In genomic region chrX:35728481-35728880, GRCh38 we compare ENCODE assay signal across 20 cellular contexts.
"Had no signal": no experiment of that assay in that cellular context is flagged by ENCODE, and none has a peak within 500 bp of the region (broad histone marks: within the 10 kb centered on the region; RNA-seq: fewer than 3 reads in every experiment).

No MANE protein-coding gene starts in this region.

- H3K4me1 ChIP-seq: adrenal gland, ascending aorta, breast epithelium, left lung, prostate gland, upper lobe of right lung had no signal

- H3K27ac ChIP-seq: adrenal gland, ascending aorta, breast epithelium, left lung, prostate gland, thoracic aorta, upper lobe of right lung had no signal

- H3K4me3 Mint-ChIP-seq: activated naive CD8-positive, alpha-beta T cell; activated T-cell treated with anti-CD3 and anti-CD28 coated beads, Interleukin-2, amount 50 U/mL, for 24 hours; activated T-helper 17 cell treated with anti-CD3 and anti-CD28 coated beads, Interleukin-2, amount 50 U/mL, for 72 hours; central memory CD8-positive, alpha-beta T cell; natural killer cell treated with Interleukin-12 subunit alpha and Interleukin-12 subunit beta and Interleukin-15 and Interleukin-18, amount 100 ng/mL, for 72 hours; T-cell; T-helper 2 cell treated with Interferon-gamma antibody and Interleukin-4, amounts not matched to agents 5 μg/mL and 100 μg/mL, for 36 hours had no signal

- H3K36me3 Mint-ChIP-seq: activated naive CD8-positive, alpha-beta T cell; T-cell had no signal

- H3K4me3 ChIP-seq: adrenal gland, ascending aorta, breast epithelium, left lung, lung, prostate gland, thoracic aorta, upper lobe of right lung had no signal

- H3K9me3 ChIP-seq: adrenal gland, ascending aorta, left lung, prostate gland, thoracic aorta, upper lobe of right lung had no signal

- DNase-seq: activated T-cell treated with anti-CD3 and anti-CD28 coated beads, Interleukin-2, amount 50 U/mL, for 24 hours; adrenal gland; effector memory CD4-positive, alpha-beta T cell; foreskin melanocyte; left lung; right cardiac atrium; stimulated activated CD4-positive, alpha-beta T cell treated with anti-CD3 and anti-CD28 coated beads, Interleukin-4, amount 100 ng/mL, for 24 hours; stimulated activated naive CD4-positive, alpha-beta T cell treated with Interleukin-2 at 50 U/mL for 16 hours; T-cell; upper lobe of right lung had no signal

- H3K36me3 ChIP-seq: adrenal gland, ascending aorta, breast epithelium, left lung, prostate gland, thoracic aorta, upper lobe of right lung had no signal

- H3K27me3 Mint-ChIP-seq: activated naive CD8-positive, alpha-beta T cell; activated T-helper 17 cell treated with anti-CD3 and anti-CD28 coated beads, Interleukin-2, amount 50 U/mL, for 72 hours; central memory CD8-positive, alpha-beta T cell had no signal

- H3K27me3 ChIP-seq: ascending aorta, left lung, upper lobe of right lung had no signal

- H3K27ac Mint-ChIP-seq: activated naive CD8-positive, alpha-beta T cell; activated T-cell treated with anti-CD3 and anti-CD28 coated beads, Interleukin-2, amount 50 U/mL, for 24 hours; activated T-helper 17 cell treated with anti-CD3 and anti-CD28 coated beads, Interleukin-2, amount 50 U/mL, for 72 hours; natural killer cell treated with Interleukin-12 subunit alpha and Interleukin-12 subunit beta and Interleukin-15 and Interleukin-18, amount 100 ng/mL, for 72 hours; T-cell; T-helper 2 cell treated with Interferon-gamma antibody and Interleukin-4, amounts not matched to agents 5 μg/mL and 100 μg/mL, for 36 hours had no signal

- H3K9me3 Mint-ChIP-seq: activated T-helper 17 cell treated with anti-CD3 and anti-CD28 coated beads, Interleukin-2, amount 50 U/mL, for 72 hours; T-helper 2 cell treated with Interferon-gamma antibody and Interleukin-4, amounts not matched to agents 5 μg/mL and 100 μg/mL, for 36 hours had no signal

- H3K4me1 Mint-ChIP-seq: activated T-helper 17 cell treated with anti-CD3 and anti-CD28 coated beads, Interleukin-2, amount 50 U/mL, for 72 hours; central memory CD8-positive, alpha-beta T cell; T-cell had no signal
